ENCODE assay signal across 11 cellular contexts in genomic region chr5:132055808-132056609, GRCh38. TPM values are rescaled to one million over a fixed set of nuclear protein-coding genes. Genes with fewer than 3 reads are reported as not detected.
DNase-seq lines count a peak whose midpoint lies in the region; ATAC-seq and TF ChIP-seq lines count a peak whose summit lies in the region.
"Had no signal": no experiment of that assay in that cellular context is flagged by ENCODE, and none has a peak within 500 bp of the region (broad histone marks: within the 10 kb centered on the region; RNA-seq: fewer than 3 reads in every experiment).

No MANE protein-coding gene starts in this region.

- WGBS in sigmoid colon, 2 donors, result 75 to 78% methylated on average over 12 of the region's 12 CpGs

- no peak for TF ChIP-seq POLR2A in sigmoid colon (IDR thresholded peaks at IDR 0.05)

- no peak for ATAC-seq in GM18867 (IDR thresholded peaks at IDR 0.05; ENCODE audit: unreplicated experiment)

- TF ChIP-seq CTCF in dorsolateral prefrontal cortex (IDR thresholded peaks at IDR 0.05 in 54 of 56, conservative IDR thresholded peaks at IDR 0.05 in 2 of 56; ENCODE audit: low read depth in 1 of 56, partially characterized antibody in 56 of 56), result no peak
- no peak for TF ChIP-seq CTCF in sigmoid colon (IDR thresholded peaks at IDR 0.05)

- no peak overlapping the region for H3K4me3 ChIP-seq in Jurkat, Clone E6-1 (ENCODE audit: low read length)
- H3K4me3 ChIP-seq in dorsolateral prefrontal cortex, result no peak overlapping the region
- no peak overlapping the region for H3K4me3 ChIP-seq in sigmoid colon
- H3K4me3 ChIP-seq: HAP-1 had no signal

- H3K27ac ChIP-seq in dorsolateral prefrontal cortex, result no peak overlapping the region
- H3K27ac ChIP-seq in sigmoid colon, result no peak overlapping the region

- no peak for TF ChIP-seq EP300 in sigmoid colon (IDR thresholded peaks at IDR 0.05)

- H3K9me3 ChIP-seq in sigmoid colon, result no peaks in the 10 kb centered on the region
- H3K9me3 ChIP-seq: HAP-1 had no signal

- no peaks in the 10 kb centered on the region for H3K4me1 ChIP-seq in sigmoid colon
- H3K4me1 ChIP-seq: HAP-1 had no signal

- intact Hi-C loops in dorsolateral prefrontal cortex (cut with DNase I) (no loop called here), sigmoid colon (cut with DNase I) (no loop called here)

- H3K27me3 ChIP-seq in dorsolateral prefrontal cortex (no peaks in the 10 kb centered on the region), sigmoid colon (no peaks in the 10 kb centered on the region)

- no peaks in the 10 kb centered on the region for H3K36me3 ChIP-seq in sigmoid colon
- H3K36me3 ChIP-seq: HAP-1 had no signal

- peak; percentile 81 for DNase-seq in Jurkat, Clone E6-1 (ENCODE audit: low read depth, low spot score)
- DNase-seq in activated CD4-positive, CD25-positive, alpha-beta regulatory T cell treated with anti-CD3 and anti-CD28 coated beads, Interleukin-2, amount 50 U/mL, for 72 hours, result peak; percentile 31
- peak in 6 of 10 donors; percentile 6 to 47 (median 18) for DNase-seq in dorsolateral prefrontal cortex
- DNase-seq in sigmoid colon, result peak; percentile 61
- DNase-seq in NCI-H1105 (lab: John Stamatoyannopoulos, UW), result no peak
- DNase-seq in AML-193 (lab: John Stamatoyannopoulos, UW), result no peak
- DNase-seq in AG20443 (ENCODE audit: low spot score), result no peak
- DNase-seq: erythroblast, mesendoderm had no signal

RNA-seq across cellular contexts. Expression of gene IL3, which starts 4.4 kb away (rescaled TPM):
- polyA plus RNA-seq in Jurkat, Clone E6-1 (2012; ENCODE audit: insufficient read depth, insufficient read length), result not detected
- total RNA-seq in dorsolateral prefrontal cortex (not detected), sigmoid colon (not detected)
- polyA plus RNA-seq in sigmoid colon, result not detected

RNA-seq across cellular contexts. Expression of gene CSF2, which starts 17.6 kb away (rescaled TPM):
- not detected for polyA plus RNA-seq in Jurkat, Clone E6-1 (2012; ENCODE audit: insufficient read depth, insufficient read length)
- not detected for total RNA-seq in dorsolateral prefrontal cortex
- not detected for total RNA-seq in sigmoid colon
- polyA plus RNA-seq in sigmoid colon, result 1 to 10 TPM in 1 of 3 donors, not detected in 2; 1.1 TPM

RNA-seq across cellular contexts. Expression of gene ACSL6, which starts 44.6 kb away (rescaled TPM):
- polyA plus RNA-seq in Jurkat, Clone E6-1 (2012; ENCODE audit: insufficient read depth, insufficient read length), result 8.5 TPM
- total RNA-seq in dorsolateral prefrontal cortex (100 to 1,000 TPM; 103 to 296 (median 177) TPM), sigmoid colon (1 to 10 TPM in 2 of 4 donors, under 1 TPM in 2; 0.16 to 2.2 (median 1.2) TPM)
- polyA plus RNA-seq in sigmoid colon, result 1 to 10 TPM in 1 of 3 donors, not detected in 2; 5.5 TPM

Comparison
In these comparisons a context has a peak if more than half of its experiments do, and no peak if none do; other contexts are left out.
1. DNase-seq: peak in Jurkat, Clone E6-1 (single experiment), activated CD4-positive, CD25-positive, alpha-beta regulatory T cell treated with anti-CD3 and anti-CD28 coated beads, Interleukin-2, amount 50 U/mL, for 72 hours (single experiment), dorsolateral prefrontal cortex (6 of 10) and sigmoid colon (single experiment); none in NCI-H1105 (single experiment), AML-193 (0 of 2) and AG20443 (single experiment).
2. RNA of gene ACSL6, which starts 44.6 kb away (total RNA-seq): 103 to 296 TPM in dorsolateral prefrontal cortex; 0.16 to 2.2 TPM in sigmoid colon; every median in the first group is over 10 times any median in the second.